In genomic region chrX:101993335-101993734, GRCh38 we compare ENCODE assay signal across 9 cellular contexts.
"Had no signal": no experiment of that assay in that cellular context is flagged by ENCODE, and none has a peak within 500 bp of the region (broad histone marks: within the 10 kb centered on the region; RNA-seq: fewer than 3 reads in every experiment).

No MANE protein-coding gene starts in this region.

- H3K4me3 ChIP-seq: GM23248, HAP-1 had no signal

- H3K27ac ChIP-seq: GM23248, KMS-11 had no signal

- H2AFZ ChIP-seq: GM23248 had no signal

- H3K36me3 ChIP-seq: HAP-1 had no signal

- ATAC-seq: HCT116 had no signal

- DNase-seq: GM23248, GOT3, H7, HFFc6, KBM-7 had no signal

- H3K9ac ChIP-seq: GM23248, KMS-11 had no signal

- H3K4me2 ChIP-seq: KMS-11 had no signal

- FAIRE-seq: HTR-8/SVneo had no signal

- H3K4me1 ChIP-seq: HAP-1 had no signal

- H3K9me3 ChIP-seq: HAP-1 had no signal
